In the genomic region with DNA sequence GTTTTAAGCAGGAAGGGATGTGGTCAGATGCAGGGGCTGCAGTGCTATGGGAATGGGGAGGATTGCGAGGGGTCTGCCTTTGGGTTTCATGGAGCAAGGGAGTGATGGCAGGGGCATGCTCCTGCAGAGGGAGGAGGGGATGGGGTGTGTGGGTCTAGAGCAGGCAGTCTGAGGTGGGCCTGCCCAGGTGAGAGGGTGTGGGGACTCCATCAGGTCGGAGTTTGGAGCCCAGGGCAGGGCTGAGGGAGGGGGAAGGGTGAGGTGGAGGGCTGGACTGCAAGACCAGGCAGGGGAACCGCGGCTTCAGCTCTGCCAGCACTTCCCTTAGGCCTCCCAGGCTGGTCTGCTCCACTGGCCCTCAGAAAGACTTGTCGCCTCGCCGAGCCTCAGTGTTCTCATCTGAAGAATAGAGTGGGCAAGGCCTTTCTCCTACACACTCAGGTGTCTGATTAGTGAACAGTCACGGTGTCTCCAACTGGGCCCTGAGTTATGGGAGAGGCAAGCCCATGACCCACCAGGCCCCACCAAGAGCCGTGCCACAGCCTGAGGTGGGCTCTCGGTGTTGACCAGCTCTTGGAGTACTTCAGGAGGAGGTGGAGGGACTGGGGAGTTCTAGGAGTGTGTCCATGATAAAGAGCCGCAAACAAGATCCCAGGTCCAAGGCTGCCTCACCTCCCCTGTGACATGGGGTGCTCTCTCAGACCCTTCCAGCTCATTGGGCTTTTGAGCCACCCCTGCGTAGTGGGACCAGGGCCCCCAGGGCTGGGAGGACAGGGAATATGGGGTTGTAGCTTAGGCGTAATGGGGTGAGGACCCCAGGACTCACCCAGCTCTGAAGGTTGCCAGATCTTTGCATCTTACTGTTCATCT, we compare ENCODE assay signal across 31 cellular contexts. TPM values are rescaled to one million over a fixed set of nuclear protein-coding genes. Genes with fewer than 3 reads are reported as not detected.
DNase-seq lines count a peak whose midpoint lies in the region; ATAC-seq and TF ChIP-seq lines count a peak whose summit lies in the region.
"Had no signal": no experiment of that assay in that cellular context is flagged by ENCODE, and none has a peak within 500 bp of the region (broad histone marks: within the 10 kb centered on the region; RNA-seq: fewer than 3 reads in every experiment).

No MANE protein-coding gene starts in this region.

- no peak overlapping the region for H4K8ac ChIP-seq in mesenchymal stem cell (ENCODE audit: low read length)

- H3K36me3 ChIP-seq in RWPE2 (ENCODE audit: low read depth) (no peaks in the 10 kb centered on the region), mesenchymal stem cell (ENCODE audit: control insufficient read depth in 1 of 2, insufficient read depth in 2 of 2, low read depth in 1 of 2, low read length in 2 of 2) (no peaks in the 10 kb centered on the region), spleen (no peaks in the 10 kb centered on the region)
- H3K36me3 ChIP-seq: left lung, suprapubic skin had no signal

- H3K9me3 ChIP-seq in right cardiac atrium (ENCODE audit: control insufficient read depth, low read length), result no peaks in the 10 kb centered on the region
- no peaks in the 10 kb centered on the region for H3K9me3 ChIP-seq in RWPE2 (ENCODE audit: severe bottlenecking)
- no peaks in the 10 kb centered on the region for H3K9me3 ChIP-seq in mesenchymal stem cell (ENCODE audit: control insufficient read depth, low read length)
- H3K9me3 ChIP-seq in spleen, result no peaks in the 10 kb centered on the region
- H3K9me3 ChIP-seq: left lung, suprapubic skin had no signal

- TF ChIP-seq CTCF in RWPE2 (IDR thresholded peaks at IDR 0.05; ENCODE audit: poor library complexity, severe bottlenecking) (no peak), spleen (IDR thresholded peaks at IDR 0.05 in 8 of 11, conservative IDR thresholded peaks at IDR 0.05 in 3 of 11) (no peak)

- no peak overlapping the region for H3K23ac ChIP-seq in mesenchymal stem cell (ENCODE audit: low read length in 2 of 2)

- no peak overlapping the region for H3K9ac ChIP-seq in mesenchymal stem cell (ENCODE audit: low read length)

- H3K4me1 ChIP-seq in right cardiac atrium (ENCODE audit: control insufficient read depth, insufficient read depth, low read length), result no peaks in the 10 kb centered on the region
- peaks cover 68% of the 10 kb centered on the region for H3K4me1 ChIP-seq in RWPE2 (ENCODE audit: insufficient read depth, poor library complexity, severe bottlenecking)
- peaks cover 48% of the 10 kb centered on the region for H3K4me1 ChIP-seq in mesenchymal stem cell (ENCODE audit: control insufficient read depth, insufficient read depth, low read depth, low read length)
- peaks cover 0 to 40% (median 17%) of the 10 kb centered on the region in 6 donors for H3K4me1 ChIP-seq in spleen

- H3K4ac ChIP-seq in mesenchymal stem cell (ENCODE audit: low read depth in 1 of 2, low read length in 2 of 2), result no peak overlapping the region

- H3K4me2 ChIP-seq in mesenchymal stem cell (ENCODE audit: low read length, poor library complexity, severe bottlenecking), result no peak overlapping the region
- H3K4me2 ChIP-seq: PC-9 had no signal

- no peaks in the 10 kb centered on the region for H3K79me1 ChIP-seq in mesenchymal stem cell (replicated peaks; ENCODE audit: low read length, poor library complexity, severe bottlenecking)

- no peak overlapping the region for H2BK5ac ChIP-seq in mesenchymal stem cell (ENCODE audit: low read depth, low read length, poor library complexity, severe bottlenecking)

- H2BK12ac ChIP-seq in mesenchymal stem cell (ENCODE audit: low read length in 2 of 2), result no peak overlapping the region

- no peak overlapping the region for H2BK15ac ChIP-seq in mesenchymal stem cell (ENCODE audit: low read depth, poor library complexity, severe bottlenecking)

- WGBS in right cardiac atrium, result 89% methylated on average over 13 of the region's 13 CpGs
- 92% methylated on average over 13 of the region's 13 CpGs for WGBS in mesenchymal stem cell
- WGBS in spleen, 5 donors, result 78 to 91% (median 88%) methylated on average over 8 to 13 of the region's 13 CpGs

- peak; percentile 38 for DNase-seq in cardiac septum (ENCODE audit: low spot score)
- DNase-seq in right cardiac atrium, result no peak
- DNase-seq in RWPE2 (ENCODE audit: low spot score), result peak; percentile 47
- DNase-seq in mesenchymal stem cell, result no peak
- peak; percentile 47 for DNase-seq in spleen
- DNase-seq in COLO668 (lab: John Stamatoyannopoulos, UW; ENCODE audit: unreplicated experiment), result no peak
- no peak for DNase-seq in stimulated activated CD4-positive, alpha-beta T cell treated with anti-CD3 and anti-CD28 coated beads, Interleukin-2, amount 100 ng/mL, for 48 hours
- DNase-seq: activated CD4-positive, alpha-beta memory T cell treated with anti-CD3 and anti-CD28 coated beads, Interleukin-2, amount 10 ng/mL, durations not matched to agents 7 days and 5 days; activated CD4-positive, CD25-positive, alpha-beta regulatory T cell treated with anti-CD3 and anti-CD28 coated beads, Interleukin-2, amount 50 U/mL, for 72 hours; activated naive CD4-positive, alpha-beta T cell treated with anti-CD3 and anti-CD28 coated beads, Interleukin-2, amount 10 ng/mL, durations not matched to agents 7 days and 5 days; amygdala; CD8-positive, alpha-beta T cell; DMS153; effector CD4-positive, alpha-beta T cell; erythroblast; KG1; NCI-H1105 treated with DMSO at 0.1 percent for 48 hours; NCI-H187 treated with DMSO at 0.1 percent for 48 hours; NCI-H2227 treated with DMSO at 0.1 percent for 48 hours; NCI-H526 treated with DMSO at 0.1 percent for 48 hours; NK-92 treated with Interleukin-12 subunit alpha and Interleukin-12 subunit beta, amount 100 ng/mL, for 24 hours; PC-9; SIG-M5; stimulated activated naive B cell treated with anti-CD40 and anti-IgM and Interleukin-4, amounts not matched to agents 10 μg/mL and 1 μg/mL and 100 μg/mL, for 72 hours had no signal

- H3K27me3 ChIP-seq in right cardiac atrium (ENCODE audit: control insufficient read depth, insufficient read depth), result no peaks in the 10 kb centered on the region
- H3K27me3 ChIP-seq in RWPE2 (ENCODE audit: insufficient read depth, poor library complexity, severe bottlenecking), result no peaks in the 10 kb centered on the region
- H3K27me3 ChIP-seq in mesenchymal stem cell (ENCODE audit: control insufficient read depth in 1 of 2, insufficient read depth in 1 of 2, low read length in 2 of 2), result peaks cover 0 to 44% of the 10 kb centered on the region in 2 experiments
- H3K27me3 ChIP-seq in spleen (replicated peaks in 1 of 7), result peaks cover 0 to 40% (median 0%) of the 10 kb centered on the region in 7 donors
- H3K27me3 ChIP-seq: suprapubic skin had no signal

- no peak overlapping the region for H4K91ac ChIP-seq in mesenchymal stem cell (ENCODE audit: low read length)

- H3K14ac ChIP-seq in mesenchymal stem cell (ENCODE audit: low read length in 2 of 2), result no peak overlapping the region

- intact Hi-C loops in cardiac septum (cut with DNase I), result loop anchor here (2.0 to 10.0 kb wide), 2 partner anchors 55 to 663 kb away; no protein-coding TSS in a partner anchor
- intact Hi-C loops in right cardiac atrium (cut with DNase I), result loop anchor here in 1 of 4 donors (2.0 kb wide), 1 partner anchor 55 kb away; no protein-coding TSS in a partner anchor
- intact Hi-C loops in spleen (cut with DNase I; ENCODE audit: low total_unique reads), result no loop called here

- no peak overlapping the region for H2BK120ac ChIP-seq in mesenchymal stem cell (ENCODE audit: low read depth, low read length)

- peak overlapping the region; percentile 53 for H2AK5ac ChIP-seq in mesenchymal stem cell (ENCODE audit: low read length, severe bottlenecking)

- no peak overlapping the region for H3K18ac ChIP-seq in mesenchymal stem cell (ENCODE audit: low read depth in 1 of 2, low read length in 2 of 2)

- ATAC-seq in right cardiac atrium (no peak), RWPE2 (ENCODE audit: low read depth) (no peak), GM21423 (IDR thresholded peaks at IDR 0.05; ENCODE audit: unreplicated experiment) (no peak)
- ATAC-seq: activated T-helper 17 cell treated with anti-CD3 and anti-CD28 coated beads, Interleukin-2, amount 50 U/mL, for 72 hours; CD8-positive, alpha-beta T cell; left lung; stimulated activated naive B cell treated with anti-CD40 and anti-IgM and Interleukin-4, amounts not matched to agents 10 μg/mL and 1 μg/mL and 100 μg/mL, for 72 hours had no signal

- TF ChIP-seq POLR2A in spleen (IDR thresholded peaks at IDR 0.05), result no peak

- no peak overlapping the region for H2AFZ ChIP-seq in mesenchymal stem cell (ENCODE audit: low read depth, low read length)
- H2AFZ ChIP-seq: PC-9 had no signal

- H3K27ac ChIP-seq in right cardiac atrium (ENCODE audit: low read length) (no peak overlapping the region), RWPE2 (ENCODE audit: poor library complexity, severe bottlenecking) (peak overlapping the region; percentile 87), mesenchymal stem cell (ENCODE audit: low read length, poor library complexity, severe bottlenecking) (no peak overlapping the region), spleen (no peak overlapping the region)
- H3K27ac ChIP-seq: left lung, PC-9 had no signal

- H3K4me3 ChIP-seq in right cardiac atrium (ENCODE audit: low read length), result no peak overlapping the region
- H3K4me3 ChIP-seq in RWPE2 (ENCODE audit: severe bottlenecking), result no peak overlapping the region
- no peak overlapping the region for H3K4me3 ChIP-seq in mesenchymal stem cell (ENCODE audit: insufficient read depth in 1 of 2, low read depth in 1 of 2, low read length in 2 of 2)
- H3K4me3 ChIP-seq in spleen, result no peak overlapping the region
- H3K4me3 ChIP-seq: left lung, PC-9, suprapubic skin had no signal

RNA-seq across cellular contexts. Expression of gene KRT80, which starts 20.1 kb away (rescaled TPM):
- total RNA-seq in cardiac septum (1.2 TPM), right cardiac atrium (under 1 TPM in 1 of 4 donors, not detected in 3; 0.06 TPM), spleen (under 1 TPM in 2 of 7 donors, not detected in 5; 0.17 to 0.37 TPM)
- polyA plus RNA-seq in right cardiac atrium (0.05 TPM), spleen (under 1 TPM in 1 of 3 donors, not detected in 2; 0.03 TPM)
- polyA plus RNA-seq in mesenchymal stem cell (2013, experiment 1 of 2), result 0.72 TPM
- polyA plus RNA-seq in mesenchymal stem cell (2013, experiment 2 of 2), result 0.84 TPM
- total RNA-seq: activated CD4-positive, alpha-beta memory T cell treated with anti-CD3 and anti-CD28 coated beads, Interleukin-2, amount 10 ng/mL, durations not matched to agents 7 days and 5 days; activated T-helper 17 cell treated with anti-CD3 and anti-CD28 coated beads, Interleukin-2, amount 50 U/mL, for 72 hours; CD8-positive, alpha-beta T cell; H7; T-helper 2 cell treated with Interferon-gamma antibody and Interleukin-4, amounts not matched to agents 100 ng/mL and 5 ng/mL, for 36 hours had no signal

RNA-seq across cellular contexts. Expression of gene KRT7, which starts 21.1 kb away (rescaled TPM):
- total RNA-seq in cardiac septum (1.2 TPM), right cardiac atrium (1 to 10 TPM in 2 of 4 donors, under 1 TPM in 1, not detected in 1; 0.94 to 3.0 (median 1.1) TPM), spleen (1 to 10 TPM in 1 of 7 donors, under 1 TPM in 3, not detected in 3; 0.73 to 1.5 (median 0.83) TPM)
- polyA plus RNA-seq in right cardiac atrium (0.16 TPM), spleen (1 to 10 TPM; 1.2 to 1.9 (median 1.6) TPM)
- 5.1 TPM for polyA plus RNA-seq in mesenchymal stem cell (2013, experiment 1 of 2)
- 5.7 TPM for polyA plus RNA-seq in mesenchymal stem cell (2013, experiment 2 of 2)
- total RNA-seq: CD8-positive, alpha-beta T cell; skeletal muscle tissue had no signal

Comparison
In these comparisons a context has a peak if more than half of its experiments do, and no peak if none do; other contexts are left out.
1. DNase-seq: peak in cardiac septum (single experiment), RWPE2 (single experiment) and spleen (single experiment); none in right cardiac atrium (0 of 3), mesenchymal stem cell (single experiment), COLO668 (single experiment) and stimulated activated CD4-positive, alpha-beta T cell treated with anti-CD3 and anti-CD28 coated beads, Interleukin-2, amount 100 ng/mL, for 48 hours (0 of 2).